Comparison of ENCODE assay signal across 1 cellular context in the genomic region with DNA sequence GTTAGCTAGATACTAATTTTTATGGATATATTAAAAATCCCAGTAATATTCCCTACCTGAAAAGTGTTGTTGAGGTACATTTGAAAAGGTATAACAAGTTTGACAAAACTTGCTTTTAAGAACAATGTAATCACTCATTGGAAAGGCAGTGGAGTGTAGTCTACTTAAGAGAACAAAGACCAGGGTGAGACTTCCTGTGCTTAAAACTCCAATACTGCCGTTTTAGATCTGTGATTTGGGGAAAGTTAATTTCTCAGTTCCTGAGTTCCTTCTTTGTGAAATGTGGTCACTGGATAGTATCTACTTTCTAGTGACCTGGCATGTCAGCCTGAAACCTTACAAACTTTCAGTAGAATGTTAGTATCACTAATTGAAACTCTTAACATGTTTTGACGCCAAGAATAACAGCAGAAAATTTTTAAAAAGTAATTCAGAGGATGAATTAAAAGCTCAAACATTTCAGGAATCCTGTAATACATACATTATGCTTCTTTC.
TF ChIP-seq lines count a peak whose summit lies in the region.

No MANE protein-coding gene starts in this region.

TF ChIP-seq in HCT116, 20 proteins besides CTCF, POLR2A, EP300 and RAD21:
- TF ChIP-seq, protein P1, sequence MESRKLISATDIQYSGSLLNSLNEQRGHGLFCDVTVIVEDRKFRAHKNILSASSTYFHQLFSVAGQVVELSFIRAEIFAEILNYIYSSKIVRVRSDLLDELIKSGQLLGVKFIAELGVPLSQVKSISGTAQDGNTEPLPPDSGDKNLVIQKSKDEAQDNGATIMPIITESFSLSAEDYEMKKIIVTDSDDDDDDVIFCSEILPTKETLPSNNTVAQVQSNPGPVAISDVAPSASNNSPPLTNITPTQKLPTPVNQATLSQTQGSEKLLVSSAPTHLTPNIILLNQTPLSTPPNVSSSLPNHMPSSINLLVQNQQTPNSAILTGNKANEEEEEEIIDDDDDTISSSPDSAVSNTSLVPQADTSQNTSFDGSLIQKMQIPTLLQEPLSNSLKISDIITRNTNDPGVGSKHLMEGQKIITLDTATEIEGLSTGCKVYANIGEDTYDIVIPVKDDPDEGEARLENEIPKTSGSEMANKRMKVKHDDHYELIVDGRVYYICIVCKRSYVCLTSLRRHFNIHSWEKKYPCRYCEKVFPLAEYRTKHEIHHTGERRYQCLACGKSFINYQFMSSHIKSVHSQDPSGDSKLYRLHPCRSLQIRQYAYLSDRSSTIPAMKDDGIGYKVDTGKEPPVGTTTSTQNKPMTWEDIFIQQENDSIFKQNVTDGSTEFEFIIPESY (IDR thresholded peaks at IDR 0.05; ENCODE audit: extremely low read depth, insufficient replicate concordance, low read length): no peak
- TF ChIP-seq SP1 (IDR thresholded peaks at IDR 0.05; ENCODE audit: low read depth): peak; percentile 6; the same call in 1 of the 2 replicates
- TF ChIP-seq SRF (IDR thresholded peaks at IDR 0.05; ENCODE audit: low read depth): no peak
- TF ChIP-seq TCF7L2 (IDR thresholded peaks at IDR 0.05; ENCODE audit: borderline replicate concordance, extremely low read depth, insufficient read depth, insufficient read length): peak; percentile 36
TF ChIP-seq in HCT116: peak in this region for 2.
